In genomic region chr3:123420416-123420968, GRCh38 we compare ENCODE assay signal across 23 cellular contexts. TPM values are rescaled to one million over a fixed set of nuclear protein-coding genes. Genes with fewer than 3 reads are reported as not detected.
DNase-seq lines count a peak whose midpoint lies in the region; ATAC-seq, FAIRE-seq and TF ChIP-seq lines count a peak whose summit lies in the region.
"Had no signal": no experiment of that assay in that cellular context is flagged by ENCODE, and none has a peak within 500 bp of the region (broad histone marks: within the 10 kb centered on the region; RNA-seq: fewer than 3 reads in every experiment).

No MANE protein-coding gene starts in this region.

- no peaks in the 10 kb centered on the region for H3K9me2 ChIP-seq in hepatocyte (replicated peaks; ENCODE audit: insufficient read depth)

- H3K79me2 ChIP-seq in hepatocyte, result no peaks in the 10 kb centered on the region

- H3K9me3 ChIP-seq in heart left ventricle (no peaks in the 10 kb centered on the region), esophagus (ENCODE audit: control insufficient read depth in 2 of 2, insufficient read depth in 1 of 2, low read depth in 1 of 2, low read length in 1 of 2) (no peaks in the 10 kb centered on the region), pancreas (no peaks in the 10 kb centered on the region), tibial artery (no peaks in the 10 kb centered on the region), hepatocyte (ENCODE audit: low read depth) (no peaks in the 10 kb centered on the region)
- H3K9me3 ChIP-seq: neutrophil had no signal

- DNase-seq in heart left ventricle (no peak), cardiac septum (ENCODE audit: low spot score) (no peak), pancreas (no peak), tibial artery (no peak), hepatocyte (ENCODE audit: low spot score) (no peak)
- DNase-seq: activated CD4-positive, alpha-beta memory T cell treated with anti-CD3 and anti-CD28 coated beads for 36 hours; activated CD4-positive, CD25-positive, alpha-beta regulatory T cell treated with anti-CD3 and anti-CD28 coated beads, Interleukin-2, amount 50 U/mL, for 72 hours; activated CD8-positive, alpha-beta memory T cell treated with anti-CD3 and anti-CD28 coated beads, Interleukin-2, amount 50 U/mL, for 4 hours; DND-41; NCI-H1436 treated with DMSO at 0.1 percent for 48 hours; NCI-H2107; stimulated activated CD4-positive, alpha-beta T cell treated with anti-CD3 and anti-CD28 coated beads, Interleukin-2, amount 100 ng/mL, for 24 hours had no signal

- H3K27me3 ChIP-seq in heart left ventricle (no peaks in the 10 kb centered on the region), esophagus (ENCODE audit: control insufficient read depth in 1 of 2, insufficient read depth in 2 of 2, low read length in 2 of 2) (no peaks in the 10 kb centered on the region), pancreas (no peaks in the 10 kb centered on the region), tibial artery (no peaks in the 10 kb centered on the region), hepatocyte (no peaks in the 10 kb centered on the region)

- H4K20me1 ChIP-seq in hepatocyte (ENCODE audit: insufficient read depth, poor library complexity, severe bottlenecking), result no peaks in the 10 kb centered on the region

- ATAC-seq in heart left ventricle (no peak), pancreas (no peak), GM18870 (IDR thresholded peaks at IDR 0.05; ENCODE audit: unreplicated experiment) (no peak), GM19351 (IDR thresholded peaks at IDR 0.05; ENCODE audit: unreplicated experiment) (no peak)
- ATAC-seq: activated T-helper 17 cell treated with anti-CD3 and anti-CD28 coated beads, Interleukin-2, amount 50 U/mL, for 72 hours; GM23338 had no signal

- H3K4me3 ChIP-seq in heart left ventricle (no peak overlapping the region), esophagus (ENCODE audit: low read depth in 1 of 2, low read length in 2 of 2) (no peak overlapping the region), pancreas (no peak overlapping the region), tibial artery (no peak overlapping the region), hepatocyte (no peak overlapping the region)
- H3K4me3 ChIP-seq: GM23338, SK-N-MC, smooth muscle cell had no signal

- WGBS in heart left ventricle, 4 donors, result 50 to 74% (median 68%) methylated on average over 4 to 8 of the region's 8 CpGs
- 76 to 82% methylated on average over 8 of the region's 8 CpGs for WGBS in esophagus, 2 donors
- 59 to 64% methylated on average over 8 of the region's 8 CpGs for WGBS in pancreas, 2 donors
- 91% methylated on average over 8 of the region's 8 CpGs for WGBS in hepatocyte (ENCODE audit: low lambda C conversion rate, missing lambda C conversion rate)

- H3K4me1 ChIP-seq in heart left ventricle (peaks cover 3 to 100% (median 65%) of the 10 kb centered on the region in 12 donors), esophagus (ENCODE audit: control insufficient read depth in 2 of 2, insufficient read depth in 2 of 2, low read length in 1 of 2) (peaks cover 0 to 6% of the 10 kb centered on the region in 2 donors), pancreas (peaks cover 10 to 19% (median 12%) of the 10 kb centered on the region in 3 donors), tibial artery (peaks cover 4 to 100% (median 81%) of the 10 kb centered on the region in 4 donors), hepatocyte (ENCODE audit: insufficient read depth) (peaks cover 8% of the 10 kb centered on the region)

- H3K4me2 ChIP-seq in hepatocyte, result no peak overlapping the region
- H3K4me2 ChIP-seq: GM23338, smooth muscle cell had no signal

- FAIRE-seq in pancreas (lab: Jason Lieb, UNC), result no peak
- FAIRE-seq: urothelium cell line had no signal

- TF ChIP-seq POLR2A in heart left ventricle (IDR thresholded peaks at IDR 0.05), result no peak

- TF ChIP-seq CTCF in heart left ventricle (IDR thresholded peaks at IDR 0.05) (no peak), pancreas (IDR thresholded peaks at IDR 0.05) (no peak), tibial artery (IDR thresholded peaks at IDR 0.05) (no peak), hepatocyte (IDR thresholded peaks at IDR 0.05; ENCODE audit: poor library complexity) (no peak)

- H3K27ac ChIP-seq in heart left ventricle (peak overlapping the region; percentile 33 to 94 (median 88)), esophagus (ENCODE audit: low read depth in 2 of 2, low read length in 1 of 2) (peak overlapping the region; percentile 14 to 54), pancreas (peak overlapping the region; percentile 17 to 81 (median 60)), tibial artery (peak overlapping the region; percentile 90 to 96), hepatocyte (no peak overlapping the region)
- H3K27ac ChIP-seq: 22Rv1, neutrophil, RWPE1, SK-N-MC had no signal

- intact Hi-C loops in heart left ventricle (cut with DNase I), result no loop called here
- intact Hi-C loops in cardiac septum (cut with DNase I), result loop anchor here (5.0 kb wide), 1 partner anchor 73 kb away; no protein-coding TSS in a partner anchor
- intact Hi-C loops in pancreas (cut with DNase I), result no loop called here
- intact Hi-C loops in tibial artery (cut with DNase I; ENCODE audit: low total_unique reads), result no loop called here

- H2AFZ ChIP-seq in hepatocyte, result no peak overlapping the region
- H2AFZ ChIP-seq: GM23338 had no signal

- H3K36me3 ChIP-seq in heart left ventricle, result no peaks in the 10 kb centered on the region
- H3K36me3 ChIP-seq in esophagus (ENCODE audit: control insufficient read depth in 2 of 2, insufficient read depth in 2 of 2, low read length in 1 of 2), result no peaks in the 10 kb centered on the region
- H3K36me3 ChIP-seq in pancreas, result no peaks in the 10 kb centered on the region
- H3K36me3 ChIP-seq in tibial artery, result no peaks in the 10 kb centered on the region
- no peaks in the 10 kb centered on the region for H3K36me3 ChIP-seq in hepatocyte (replicated peaks; ENCODE audit: insufficient read depth, low read depth)
- H3K36me3 ChIP-seq: neutrophil had no signal

RNA-seq across cellular contexts. Expression of gene ADCY5, which starts 28.4 kb away (rescaled TPM):
- total RNA-seq in heart left ventricle (100 to 1,000 TPM; 106 to 276 (median 170) TPM), cardiac septum (192 TPM), pancreas (10 to 100 TPM in 4 of 6 donors, 1 to 10 TPM in 2; 6.0 to 13.4 (median 10.2) TPM), hepatocyte (3.1 and 5.3 TPM in 2 replicates)
- polyA plus RNA-seq in heart left ventricle (10 to 100 TPM; 78.5 to 84.1 TPM), esophagus (1 to 10 TPM; 4.4 to 5.0 TPM), pancreas (1 to 10 TPM; 9.1 TPM), hepatocyte (2.1 and 4.7 TPM in 2 replicates)
- total RNA-seq: activated CD4-positive, alpha-beta memory T cell treated with anti-CD3 and anti-CD28 coated beads for 36 hours; activated T-helper 17 cell treated with anti-CD3 and anti-CD28 coated beads, Interleukin-2, amount 50 U/mL, for 72 hours had no signal

Comparison
In these comparisons a context has a peak if more than half of its experiments do, and no peak if none do; other contexts are left out.
1. RNA of gene ADCY5, which starts 28.4 kb away (total RNA-seq): 192 TPM in cardiac septum (single experiment) and 106 to 276 TPM in heart left ventricle; 6.0 to 13.4 TPM in pancreas and 3.1 to 5.3 TPM in hepatocyte; every median in the first group is over 4 times any median in the second.